Comparison of ENCODE assay signal across 34 cellular contexts in the genomic region with DNA sequence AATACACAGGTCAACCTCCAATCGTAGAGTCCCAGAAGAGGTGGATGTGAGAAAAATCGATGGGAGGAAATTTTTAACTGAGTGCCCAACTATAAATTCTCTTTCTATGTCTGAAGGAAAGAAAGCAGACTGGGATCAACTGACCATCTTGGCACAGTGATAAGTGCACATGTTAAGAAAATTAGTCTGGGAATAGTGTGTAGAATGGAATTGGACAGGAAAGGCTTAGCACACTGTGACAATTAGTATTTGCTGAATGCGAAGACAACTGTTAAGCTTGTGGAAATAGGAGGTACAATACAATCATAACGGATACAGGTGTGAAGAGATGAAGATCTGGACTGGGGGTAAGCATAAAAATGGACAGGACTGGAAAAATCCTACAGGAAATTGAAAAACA.
"Had no signal": no experiment of that assay in that cellular context is flagged by ENCODE, and none has a peak within 500 bp of the region (broad histone marks: within the 10 kb centered on the region; RNA-seq: fewer than 3 reads in every experiment).

No MANE protein-coding gene starts in this region.

- DNase-seq: activated B cell treated with CpG ODN at 0.5 μM for 24 hours; activated CD4-positive, alpha-beta memory T cell treated with anti-CD3 and anti-CD28 coated beads for 36 hours; activated CD4-positive, alpha-beta T cell treated with anti-CD3 and anti-CD28 coated beads for 4 hours; activated CD4-positive, alpha-beta T cell treated with anti-CD3 and anti-CD28 coated beads, Interleukin-2, amount 50 U/mL, for 1 hour; activated CD4-positive, CD25-positive, alpha-beta regulatory T cell treated with anti-CD3 and anti-CD28 coated beads, Interleukin-2, amount 50 U/mL, for 72 hours; activated CD8-positive, alpha-beta memory T cell treated with anti-CD3 and anti-CD28 coated beads, Interleukin-2, amount 50 U/mL, for 4 hours; activated gamma-delta T cell treated with Interleukin-2 at 50 U/mL for 16 hours; activated naive CD4-positive, alpha-beta T cell treated with anti-CD3 and anti-CD28 coated beads, Interleukin-2, amount 50 U/mL, for 16 hours; activated naive CD8-positive, alpha-beta T cell treated with anti-CD3 and anti-CD28 coated beads for 36 hours; activated T-cell treated with anti-CD3 and anti-CD28 coated beads for 4 hours; activated T-cell treated with anti-CD3 and anti-CD28 coated beads, Interleukin-2, amount 50 U/mL, for 4 hours; amniotic stem cell; aorta; MM.1S; MV-4-11; NCI-H1092; NCI-H1436 treated with DMSO at 0.1 percent for 48 hours; NCI-H187; NCI-H2029 treated with DMSO at 0.1 percent for 48 hours; NCI-H2107; NCI-H2171; NCI-H510A; NCI-H526; NK-92 treated with Interleukin-12 subunit alpha and Interleukin-12 subunit beta, amount 100 ng/mL, for 24 hours; SHP77; SJCRH30; SK-N-SH; T-helper 9 cell had no signal

- H3K27me3 Mint-ChIP-seq: activated CD4-positive, alpha-beta memory T cell treated with anti-CD3 and anti-CD28 coated beads for 36 hours; activated naive CD8-positive, alpha-beta T cell treated with anti-CD3 and anti-CD28 coated beads for 36 hours had no signal

- H3K27ac ChIP-seq: breast epithelium, KMS-11, SJCRH30, VCaP had no signal

- H3K4me1 Mint-ChIP-seq: activated B cell treated with CpG ODN at 0.5 μM for 24 hours; activated naive CD8-positive, alpha-beta T cell treated with anti-CD3 and anti-CD28 coated beads for 36 hours had no signal

- H3K4me3 Mint-ChIP-seq: activated B cell treated with CpG ODN at 0.5 μM for 24 hours; activated CD4-positive, alpha-beta memory T cell treated with anti-CD3 and anti-CD28 coated beads for 36 hours; activated naive CD8-positive, alpha-beta T cell treated with anti-CD3 and anti-CD28 coated beads for 36 hours; activated T-cell treated with anti-CD3 and anti-CD28 coated beads, Interleukin-2, amount 50 U/mL, for 4 hours; activated T-helper 1 cell treated with anti-CD3 and anti-CD28 coated beads, Interleukin-12 subunit alpha, Interleukin-12 subunit beta, Interleukin-2, Interleukin-4 antibody, amounts not matched to agents 30 ng/mL and 10 ng/mL and 1 ng/mL, durations not matched to agents 14 hours and 24 hours and 36 hours; T-helper 1 cell treated with Interleukin-12 subunit alpha and Interleukin-12 subunit beta and Interleukin-4 antibody, amounts not matched to agents 30 μg/mL and 1 μg/mL, for 36 hours had no signal

- ATAC-seq: activated T-cell treated with anti-CD3 and anti-CD28 coated beads, Interleukin-2, amount 50 U/mL, for 4 hours; PC-3 had no signal

- H3K4me3 ChIP-seq: breast epithelium, SJCRH30 had no signal

- H3K4me1 ChIP-seq: breast epithelium had no signal

- H3K27ac Mint-ChIP-seq: activated B cell treated with CpG ODN at 0.5 μM for 24 hours; activated CD4-positive, alpha-beta memory T cell treated with anti-CD3 and anti-CD28 coated beads for 36 hours; activated naive CD8-positive, alpha-beta T cell treated with anti-CD3 and anti-CD28 coated beads for 36 hours; activated T-helper 1 cell treated with anti-CD3 and anti-CD28 coated beads, Interleukin-12 subunit alpha, Interleukin-12 subunit beta, Interleukin-2, Interleukin-4 antibody, amounts not matched to agents 30 ng/mL and 10 ng/mL and 1 ng/mL, durations not matched to agents 14 hours and 24 hours and 36 hours; T-helper 1 cell treated with Interleukin-12 subunit alpha and Interleukin-12 subunit beta and Interleukin-4 antibody, amounts not matched to agents 30 μg/mL and 1 μg/mL, for 36 hours had no signal

- H3K36me3 ChIP-seq: breast epithelium, SJCRH30 had no signal

- H3K27me3 ChIP-seq: breast epithelium, SJCRH30 had no signal

- H3K36me3 Mint-ChIP-seq: activated CD4-positive, alpha-beta memory T cell treated with anti-CD3 and anti-CD28 coated beads for 36 hours; activated naive CD8-positive, alpha-beta T cell treated with anti-CD3 and anti-CD28 coated beads for 36 hours had no signal

- H3K9me3 ChIP-seq: breast epithelium, SJCRH30, SK-N-SH had no signal

- H3K9me3 Mint-ChIP-seq: activated CD4-positive, alpha-beta memory T cell treated with anti-CD3 and anti-CD28 coated beads for 36 hours; activated naive CD8-positive, alpha-beta T cell treated with anti-CD3 and anti-CD28 coated beads for 36 hours; activated T-cell treated with anti-CD3 and anti-CD28 coated beads, Interleukin-2, amount 50 U/mL, for 4 hours; T-helper 1 cell treated with Interleukin-12 subunit alpha and Interleukin-12 subunit beta and Interleukin-4 antibody, amounts not matched to agents 30 μg/mL and 1 μg/mL, for 36 hours had no signal
